In genomic region chr1:29563571-29563970, GRCh38 we compare ENCODE assay signal across 14 cellular contexts.
A peak's percentile ranks its signal among the peaks of the same experiment; 100 is the strongest.
DNase-seq lines count a peak whose midpoint lies in the region; ATAC-seq and TF ChIP-seq lines count a peak whose summit lies in the region.
"Had no signal": no experiment of that assay in that cellular context is flagged by ENCODE, and none has a peak within 500 bp of the region (broad histone marks: within the 10 kb centered on the region; RNA-seq: fewer than 3 reads in every experiment).

No MANE protein-coding gene starts in this region.

- H3K9me3 Mint-ChIP-seq in effector memory CD8-positive, alpha-beta T cell, result peaks cover 10 to 22% of the 10 kb centered on the region in 2 donors

- DNase-seq in DMS 273 (lab: John Stamatoyannopoulos, UW; ENCODE audit: unreplicated experiment) (peak; percentile 81), M059J (ENCODE audit: low read depth) (peak; percentile 36), amniotic epithelial cell (ENCODE audit: low read depth) (peak; percentile 1), foreskin fibroblast (peak; percentile 8 to 17), left ventricle myocardium inferior (no peak), NCI-H146 (lab: John Stamatoyannopoulos, UW) (no peak)
- no peak for DNase-seq in effector memory CD8-positive, alpha-beta T cell
- no peak for DNase-seq in stimulated activated CD4-positive, alpha-beta T cell treated with anti-CD3 and anti-CD28 coated beads, Interleukin-4, amount 100 ng/mL, for 4 hours
- DNase-seq: body of pancreas, dorsolateral prefrontal cortex, GDM1, pancreas had no signal

- H3K4me3 ChIP-seq in foreskin fibroblast (ENCODE audit: low read depth in 1 of 2, low read length in 2 of 2), result no peak overlapping the region
- H3K4me3 ChIP-seq in left ventricle myocardium inferior, result no peak overlapping the region
- H3K4me3 ChIP-seq: body of pancreas, dorsolateral prefrontal cortex, pancreas had no signal

- no peaks in the 10 kb centered on the region for H3K36me3 ChIP-seq in left ventricle myocardium inferior
- H3K36me3 ChIP-seq: pancreas had no signal

- H3K27ac ChIP-seq in left ventricle myocardium inferior (replicated peaks), result no peak overlapping the region
- H3K27ac ChIP-seq: body of pancreas, dorsolateral prefrontal cortex, pancreas had no signal

- peaks cover 63% of the 10 kb centered on the region for H3K9me3 ChIP-seq in left ventricle myocardium inferior (replicated peaks)
- H3K9me3 ChIP-seq: pancreas had no signal

- ATAC-seq in effector memory CD8-positive, alpha-beta T cell (replicated peaks), result no peak
- ATAC-seq: body of pancreas, left lobe of liver, pancreas had no signal

- no peak overlapping the region for H3K27ac Mint-ChIP-seq in effector memory CD8-positive, alpha-beta T cell
- H3K27ac Mint-ChIP-seq: activated naive CD4-positive, alpha-beta T cell treated with anti-CD3 and anti-CD28 coated beads, Interleukin-2, amount 50 U/mL, for 24 hours had no signal

- no peak overlapping the region for H3K4me3 Mint-ChIP-seq in effector memory CD8-positive, alpha-beta T cell
- H3K4me3 Mint-ChIP-seq: activated naive CD4-positive, alpha-beta T cell treated with anti-CD3 and anti-CD28 coated beads, Interleukin-2, amount 50 U/mL, for 24 hours had no signal

- no peaks in the 10 kb centered on the region for H3K4me1 ChIP-seq in left ventricle myocardium inferior
- H3K4me1 ChIP-seq: body of pancreas, pancreas had no signal

- H3K36me3 Mint-ChIP-seq in effector memory CD8-positive, alpha-beta T cell (ENCODE audit: insufficient read depth), result no peaks in the 10 kb centered on the region

- no peaks in the 10 kb centered on the region for H3K4me1 Mint-ChIP-seq in effector memory CD8-positive, alpha-beta T cell (ENCODE audit: low read depth in 2 of 2)
- H3K4me1 Mint-ChIP-seq: activated naive CD4-positive, alpha-beta T cell treated with anti-CD3 and anti-CD28 coated beads, Interleukin-2, amount 50 U/mL, for 24 hours had no signal

- peaks cover 8 to 31% of the 10 kb centered on the region in 2 donors for H3K27me3 Mint-ChIP-seq in effector memory CD8-positive, alpha-beta T cell
- H3K27me3 Mint-ChIP-seq: activated naive CD4-positive, alpha-beta T cell treated with anti-CD3 and anti-CD28 coated beads, Interleukin-2, amount 50 U/mL, for 24 hours had no signal

- intact Hi-C loops in left ventricle myocardium inferior (cut with micrococcal nuclease), result no loop called here

- no peak for TF ChIP-seq CTCF in foreskin fibroblast (IDR thresholded peaks at IDR 0.05; ENCODE audit: low read depth, low read length)
- TF ChIP-seq CTCF in left ventricle myocardium inferior (IDR thresholded peaks at IDR 0.05; ENCODE audit: borderline replicate concordance), result no peak

- peaks cover 22% of the 10 kb centered on the region for H3K27me3 ChIP-seq in left ventricle myocardium inferior (ENCODE audit: low read depth)
- H3K27me3 ChIP-seq: body of pancreas, pancreas had no signal

Comparison
In these comparisons a context has a peak if more than half of its experiments do, and no peak if none do; other contexts are left out.
1. DNase-seq: peak in DMS 273 (single experiment), M059J (single experiment), amniotic epithelial cell (single experiment) and foreskin fibroblast (2 of 2); none in effector memory CD8-positive, alpha-beta T cell (0 of 3), left ventricle myocardium inferior (single experiment), stimulated activated CD4-positive, alpha-beta T cell treated with anti-CD3 and anti-CD28 coated beads, Interleukin-4, amount 100 ng/mL, for 4 hours (0 of 2) and NCI-H146 (single experiment).